ENCODE assay signal across 11 cellular contexts in genomic region chr6:151036869-151037680, GRCh38.
DNase-seq lines count a peak whose midpoint lies in the region; ATAC-seq, FAIRE-seq and TF ChIP-seq lines count a peak whose summit lies in the region.
"Had no signal": no experiment of that assay in that cellular context is flagged by ENCODE, and none has a peak within 500 bp of the region (broad histone marks: within the 10 kb centered on the region; RNA-seq: fewer than 3 reads in every experiment).

No MANE protein-coding gene starts in this region.

- WGBS in liver: 89% methylated on average over 12 of the region's 12 CpGs

- H4K20me1 ChIP-seq in astrocyte (ENCODE audit: insufficient read depth, low read length): no peaks in the 10 kb centered on the region

- H3K9me3 ChIP-seq in right atrium auricular region (no peaks in the 10 kb centered on the region), astrocyte (ENCODE audit: insufficient read depth, low read depth, low read length) (no peaks in the 10 kb centered on the region), liver (ENCODE audit: control insufficient read depth in 4 of 4, low read length in 3 of 4) (no peaks in the 10 kb centered on the region)
- H3K9me3 ChIP-seq: left lung had no signal

- no peaks in the 10 kb centered on the region for H3K27me3 Mint-ChIP-seq in astrocyte (ENCODE audit: low read depth, unreplicated experiment)
- no peaks in the 10 kb centered on the region for H3K27me3 Mint-ChIP-seq in type B pancreatic cell
- H3K27me3 Mint-ChIP-seq: CD4-positive, alpha-beta memory T cell had no signal

- H3K9ac ChIP-seq in astrocyte (ENCODE audit: low read length): peak overlapping the region; percentile 90
- H3K9ac ChIP-seq in liver (ENCODE audit: low read depth in 1 of 2, low read length in 2 of 2): no peak overlapping the region

- ATAC-seq in Right ventricle myocardium superior (ENCODE audit: poor library complexity): no peak
- ATAC-seq in GM18505 (IDR thresholded peaks at IDR 0.05; ENCODE audit: unreplicated experiment): no peak
- no peak for ATAC-seq in HG03457 (IDR thresholded peaks at IDR 0.05; ENCODE audit: unreplicated experiment)
- ATAC-seq: left lung had no signal

- no peak overlapping the region for H3K4me3 Mint-ChIP-seq in astrocyte (ENCODE audit: unreplicated experiment)
- peak overlapping the region; percentile 30 for H3K4me3 Mint-ChIP-seq in type B pancreatic cell
- H3K4me3 Mint-ChIP-seq: CD4-positive, alpha-beta memory T cell had no signal

- H3K27me3 ChIP-seq in right atrium auricular region (no peaks in the 10 kb centered on the region), astrocyte (ENCODE audit: insufficient read depth, low read length) (no peaks in the 10 kb centered on the region), liver (ENCODE audit: control insufficient read depth in 4 of 4, insufficient read depth in 4 of 4, low read length in 3 of 4) (no peaks in the 10 kb centered on the region)
- H3K27me3 ChIP-seq: left lung had no signal

- H3K4me2 ChIP-seq in astrocyte (ENCODE audit: low read length): peak overlapping the region; percentile 72

- H3K4me1 ChIP-seq in right atrium auricular region (peaks cover 0 to 28% of the 10 kb centered on the region in 2 donors), astrocyte (ENCODE audit: insufficient read depth, low read length) (peaks cover 51% of the 10 kb centered on the region), liver (ENCODE audit: control insufficient read depth in 4 of 4, insufficient read depth in 4 of 4, low read length in 3 of 4) (peaks cover 0 to 7% (median 0%) of the 10 kb centered on the region in 4 donors)

- FAIRE-seq in astrocyte (lab: Jason Lieb, UNC): no peak

- no peak overlapping the region for H3K4me3 ChIP-seq in right atrium auricular region
- peak overlapping the region; percentile 27 for H3K4me3 ChIP-seq in astrocyte (ENCODE audit: insufficient read depth, low read depth, low read length)
- no peak overlapping the region for H3K4me3 ChIP-seq in liver (ENCODE audit: low read depth in 1 of 3, low read length in 3 of 3)
- H3K4me3 ChIP-seq: left lung had no signal

- no peak for TF ChIP-seq CTCF in right atrium auricular region (IDR thresholded peaks at IDR 0.05)
- TF ChIP-seq CTCF in astrocyte (IDR thresholded peaks at IDR 0.05; ENCODE audit: insufficient read depth, low read depth, low read length): no peak
- TF ChIP-seq CTCF in liver (IDR thresholded peaks at IDR 0.05; ENCODE audit: low read depth, low read length, missing input control): no peak
- no peak for TF ChIP-seq CTCF in type B pancreatic cell (conservative IDR thresholded peaks at IDR 0.05)

- DNase-seq in right atrium auricular region (ENCODE audit: low spot score) (no peak), Right ventricle myocardium superior (no peak), astrocyte (ENCODE audit: low read depth) (peak; percentile 69), type B pancreatic cell (ENCODE audit: extremely low spot score, unreplicated experiment) (no peak)
- DNase-seq in effector CD8-positive, alpha-beta T cell (lab: John Stamatoyannopoulos, UW): no peak
- DNase-seq: CD4-positive, alpha-beta memory T cell; left lung; stimulated activated CD4-positive, alpha-beta T cell treated with anti-CD3 and anti-CD28 coated beads, Interleukin-2, amount 100 ng/mL, for 48 hours had no signal

- peaks cover 35% of the 10 kb centered on the region for H3K36me3 Mint-ChIP-seq in astrocyte (ENCODE audit: low read depth, unreplicated experiment)
- peaks cover 34% of the 10 kb centered on the region for H3K36me3 Mint-ChIP-seq in type B pancreatic cell

- H3K27ac Mint-ChIP-seq in astrocyte (ENCODE audit: unreplicated experiment) (peak overlapping the region; percentile 99), type B pancreatic cell (peak overlapping the region; percentile 83)

- no peak for TF ChIP-seq POLR2A in GM18505 (IDR thresholded peaks at IDR 0.05; ENCODE audit: borderline replicate concordance, extremely low read depth, insufficient read depth, insufficient read length)

- intact Hi-C loops in Right ventricle myocardium superior (cut with DNase I): no loop called here

- peaks cover 8% of the 10 kb centered on the region for H3K9me3 Mint-ChIP-seq in astrocyte (ENCODE audit: unreplicated experiment)
- H3K9me3 Mint-ChIP-seq in type B pancreatic cell: no peaks in the 10 kb centered on the region

- H3K4me1 Mint-ChIP-seq in astrocyte (ENCODE audit: low read depth, unreplicated experiment) (peaks cover 70% of the 10 kb centered on the region), type B pancreatic cell (ENCODE audit: unreplicated experiment) (peaks cover 55% of the 10 kb centered on the region)
- H3K4me1 Mint-ChIP-seq: CD4-positive, alpha-beta memory T cell had no signal

- H2AFZ ChIP-seq in astrocyte (ENCODE audit: low read depth, low read length): no peak overlapping the region

- H3K79me2 ChIP-seq in astrocyte (ENCODE audit: insufficient read depth, low read length): peaks cover 11% of the 10 kb centered on the region

- no peaks in the 10 kb centered on the region for H3K36me3 ChIP-seq in right atrium auricular region
- H3K36me3 ChIP-seq in astrocyte (ENCODE audit: insufficient read depth, low read length): peaks cover 3% of the 10 kb centered on the region
- H3K36me3 ChIP-seq in liver (ENCODE audit: control insufficient read depth in 4 of 4, insufficient read depth in 3 of 4, low read depth in 1 of 4, low read length in 3 of 4): no peaks in the 10 kb centered on the region

- no peak for TF ChIP-seq RAD21 in liver (IDR thresholded peaks at IDR 0.05)

- H3K27ac ChIP-seq in right atrium auricular region (peak overlapping the region; percentile 71 to 75), astrocyte (ENCODE audit: low read depth, low read length) (peak overlapping the region; percentile 99), liver (ENCODE audit: low read depth in 1 of 2, low read length in 2 of 2) (peak overlapping the region; percentile 68 to 82)

TF ChIP-seq in liver, 16 proteins besides CTCF, POLR2A, EP300 and RAD21:
- TF ChIP-seq FOXA2 (IDR thresholded peaks at IDR 0.05): no peak
- TF ChIP-seq JUND (IDR thresholded peaks at IDR 0.05): no peak
- no peak for TF ChIP-seq HNF4A (conservative IDR thresholded peaks at IDR 0.05)
- TF ChIP-seq FOXA1 (IDR thresholded peaks at IDR 0.05): no peak
- TF ChIP-seq RXRA (IDR thresholded peaks at IDR 0.05): no peak
- TF ChIP-seq YY1 (IDR thresholded peaks at IDR 0.05): no peak
- TF ChIP-seq ATF3 (IDR thresholded peaks at IDR 0.05): no peak
- no peak for TF ChIP-seq TAF1 (conservative IDR thresholded peaks at IDR 0.05)
- TF ChIP-seq SP1 (IDR thresholded peaks at IDR 0.05): no peak
- no peak for TF ChIP-seq REST (IDR thresholded peaks at IDR 0.05)
- TF ChIP-seq MAX (IDR thresholded peaks at IDR 0.05): no peak
- TF ChIP-seq EGR1 (IDR thresholded peaks at IDR 0.05; ENCODE audit: low read depth in 2 of 2): no peak
- no peak for TF ChIP-seq ZBTB33 (IDR thresholded peaks at IDR 0.05)
- no peak for TF ChIP-seq GABPA (IDR thresholded peaks at IDR 0.05 in 1 of 2, conservative IDR thresholded peaks at IDR 0.05 in 1 of 2)
- no peak for TF ChIP-seq NR2F2 (IDR thresholded peaks at IDR 0.05)
- TF ChIP-seq HNF4G (IDR thresholded peaks at IDR 0.05): no peak
